1 cellular context compared by ENCODE assay signal in the genomic region with DNA sequence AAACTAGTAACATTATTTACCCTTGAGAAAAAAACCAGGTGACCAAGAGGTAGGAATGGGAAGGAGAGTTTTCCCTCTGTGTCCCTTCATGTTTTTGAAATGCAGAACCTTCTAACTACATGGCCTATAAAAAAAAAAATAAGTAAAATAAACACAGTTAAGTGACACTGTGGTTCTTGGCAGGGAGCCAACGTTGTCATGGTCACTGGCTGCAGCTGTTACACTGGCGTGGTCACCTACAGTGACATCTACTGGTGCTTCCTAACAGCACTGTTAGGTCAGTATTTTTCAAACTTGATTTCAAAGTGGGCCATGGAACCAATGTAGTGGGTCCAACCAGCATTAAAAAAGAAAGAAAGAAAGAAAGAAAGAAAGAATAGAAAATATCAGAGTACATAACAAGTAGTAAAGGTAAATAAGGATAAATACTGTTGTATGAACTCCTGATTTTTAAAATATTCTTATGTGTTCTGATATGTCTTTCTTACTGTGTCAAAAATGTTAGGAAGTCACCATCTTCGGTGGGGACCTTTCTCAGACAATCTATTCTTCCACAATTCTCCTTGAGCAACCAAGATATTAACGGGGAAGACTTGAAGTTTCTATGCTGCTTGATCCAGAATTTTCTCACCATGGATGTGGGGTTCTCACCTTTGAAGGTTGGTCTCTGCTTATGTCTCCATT.
TF ChIP-seq lines count a peak whose summit lies in the region.

No MANE protein-coding gene starts in this region.

TF ChIP-seq in GM12878, 131 proteins besides CTCF, POLR2A, EP300 and RAD21 (continued from another document and continues in another):
- TF ChIP-seq, protein P1, sequence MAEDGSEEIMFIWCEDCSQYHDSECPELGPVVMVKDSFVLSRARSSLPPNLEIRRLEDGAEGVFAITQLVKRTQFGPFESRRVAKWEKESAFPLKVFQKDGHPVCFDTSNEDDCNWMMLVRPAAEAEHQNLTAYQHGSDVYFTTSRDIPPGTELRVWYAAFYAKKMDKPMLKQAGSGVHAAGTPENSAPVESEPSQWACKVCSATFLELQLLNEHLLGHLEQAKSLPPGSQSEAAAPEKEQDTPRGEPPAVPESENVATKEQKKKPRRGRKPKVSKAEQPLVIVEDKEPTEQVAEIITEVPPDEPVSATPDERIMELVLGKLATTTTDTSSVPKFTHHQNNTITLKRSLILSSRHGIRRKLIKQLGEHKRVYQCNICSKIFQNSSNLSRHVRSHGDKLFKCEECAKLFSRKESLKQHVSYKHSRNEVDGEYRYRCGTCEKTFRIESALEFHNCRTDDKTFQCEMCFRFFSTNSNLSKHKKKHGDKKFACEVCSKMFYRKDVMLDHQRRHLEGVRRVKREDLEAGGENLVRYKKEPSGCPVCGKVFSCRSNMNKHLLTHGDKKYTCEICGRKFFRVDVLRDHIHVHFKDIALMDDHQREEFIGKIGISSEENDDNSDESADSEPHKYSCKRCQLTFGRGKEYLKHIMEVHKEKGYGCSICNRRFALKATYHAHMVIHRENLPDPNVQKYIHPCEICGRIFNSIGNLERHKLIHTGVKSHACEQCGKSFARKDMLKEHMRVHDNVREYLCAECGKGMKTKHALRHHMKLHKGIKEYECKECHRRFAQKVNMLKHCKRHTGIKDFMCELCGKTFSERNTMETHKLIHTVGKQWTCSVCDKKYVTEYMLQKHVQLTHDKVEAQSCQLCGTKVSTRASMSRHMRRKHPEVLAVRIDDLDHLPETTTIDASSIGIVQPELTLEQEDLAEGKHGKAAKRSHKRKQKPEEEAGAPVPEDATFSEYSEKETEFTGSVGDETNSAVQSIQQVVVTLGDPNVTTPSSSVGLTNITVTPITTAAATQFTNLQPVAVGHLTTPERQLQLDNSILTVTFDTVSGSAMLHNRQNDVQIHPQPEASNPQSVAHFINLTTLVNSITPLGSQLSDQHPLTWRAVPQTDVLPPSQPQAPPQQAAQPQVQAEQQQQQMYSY (CRISPR knock-in tag; IDR thresholded peaks at IDR 0.05), result no peak
- TF ChIP-seq MYC (IDR thresholded peaks at IDR 0.05; ENCODE audit: insufficient read depth, insufficient read length, insufficient replicate concordance, low read length, severe bottlenecking) (no peak), MEF2A (IDR thresholded peaks at IDR 0.05; ENCODE audit: insufficient read depth, low read depth, low read length) (no peak), SMAD5 (IDR thresholded peaks at IDR 0.05; ENCODE audit: low read depth) (no peak), SRF (IDR thresholded peaks at IDR 0.05; ENCODE audit: low read depth in 2 of 2, low read length in 2 of 2) (no peak), ZNF24 (IDR thresholded peaks at IDR 0.05) (no peak), NFYA (IDR thresholded peaks at IDR 0.05; ENCODE audit: borderline replicate concordance, low read depth, low read length) (no peak), CREM (IDR thresholded peaks at IDR 0.05; ENCODE audit: low read depth) (0 out of 2 replicates have a peak, but pooled peaks have one; percentile 31), SUZ12 (IDR thresholded peaks at IDR 0.05; ENCODE audit: unreplicated experiment) (no peak), SIX5 (IDR thresholded peaks at IDR 0.05; ENCODE audit: low read depth, low read length, severe bottlenecking) (no peak), GABPA (IDR thresholded peaks at IDR 0.05; ENCODE audit: low read depth) (no peak), TCF3 (IDR thresholded peaks at IDR 0.05; ENCODE audit: borderline replicate concordance, insufficient read depth, low read depth, low read length) (peak; percentile 91), EED (IDR thresholded peaks at IDR 0.05; ENCODE audit: low read depth) (no peak), MTA2 (IDR thresholded peaks at IDR 0.05; ENCODE audit: low read depth) (no peak), BACH1 (IDR thresholded peaks at IDR 0.05; ENCODE audit: borderline replicate concordance) (no peak), ZZZ3 (IDR thresholded peaks at IDR 0.05; ENCODE audit: control insufficient read depth, insufficient read length, low read depth) (no peak), BRCA1 (IDR thresholded peaks at IDR 0.05; ENCODE audit: low read depth, low read length) (no peak), STAT3 (IDR thresholded peaks at IDR 0.05; ENCODE audit: low read depth, low read length) (no peak), STAT1 (conservative IDR thresholded peaks at IDR 0.05) (no peak), NR2C2 (IDR thresholded peaks at IDR 0.05; ENCODE audit: borderline replicate concordance, control insufficient read depth, insufficient read length, low read depth) (no peak)
- TF ChIP-seq, protein P2, sequence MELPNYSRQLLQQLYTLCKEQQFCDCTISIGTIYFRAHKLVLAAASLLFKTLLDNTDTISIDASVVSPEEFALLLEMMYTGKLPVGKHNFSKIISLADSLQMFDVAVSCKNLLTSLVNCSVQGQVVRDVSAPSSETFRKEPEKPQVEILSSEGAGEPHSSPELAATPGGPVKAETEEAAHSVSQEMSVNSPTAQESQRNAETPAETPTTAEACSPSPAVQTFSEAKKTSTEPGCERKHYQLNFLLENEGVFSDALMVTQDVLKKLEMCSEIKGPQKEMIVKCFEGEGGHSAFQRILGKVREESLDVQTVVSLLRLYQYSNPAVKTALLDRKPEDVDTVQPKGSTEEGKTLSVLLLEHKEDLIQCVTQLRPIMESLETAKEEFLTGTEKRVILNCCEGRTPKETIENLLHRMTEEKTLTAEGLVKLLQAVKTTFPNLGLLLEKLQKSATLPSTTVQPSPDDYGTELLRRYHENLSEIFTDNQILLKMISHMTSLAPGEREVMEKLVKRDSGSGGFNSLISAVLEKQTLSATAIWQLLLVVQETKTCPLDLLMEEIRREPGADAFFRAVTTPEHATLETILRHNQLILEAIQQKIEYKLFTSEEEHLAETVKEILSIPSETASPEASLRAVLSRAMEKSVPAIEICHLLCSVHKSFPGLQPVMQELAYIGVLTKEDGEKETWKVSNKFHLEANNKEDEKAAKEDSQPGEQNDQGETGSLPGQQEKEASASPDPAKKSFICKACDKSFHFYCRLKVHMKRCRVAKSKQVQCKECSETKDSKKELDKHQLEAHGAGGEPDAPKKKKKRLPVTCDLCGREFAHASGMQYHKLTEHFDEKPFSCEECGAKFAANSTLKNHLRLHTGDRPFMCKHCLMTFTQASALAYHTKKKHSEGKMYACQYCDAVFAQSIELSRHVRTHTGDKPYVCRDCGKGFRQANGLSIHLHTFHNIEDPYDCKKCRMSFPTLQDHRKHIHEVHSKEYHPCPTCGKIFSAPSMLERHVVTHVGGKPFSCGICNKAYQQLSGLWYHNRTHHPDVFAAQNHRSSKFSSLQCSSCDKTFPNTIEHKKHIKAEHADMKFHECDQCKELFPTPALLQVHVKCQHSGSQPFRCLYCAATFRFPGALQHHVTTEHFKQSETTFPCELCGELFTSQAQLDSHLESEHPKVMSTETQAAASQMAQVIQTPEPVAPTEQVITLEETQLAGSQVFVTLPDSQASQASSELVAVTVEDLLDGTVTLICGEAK (IDR thresholded peaks at IDR 0.05; ENCODE audit: borderline replicate concordance), result no peak
- TF ChIP-seq, protein P3, sequence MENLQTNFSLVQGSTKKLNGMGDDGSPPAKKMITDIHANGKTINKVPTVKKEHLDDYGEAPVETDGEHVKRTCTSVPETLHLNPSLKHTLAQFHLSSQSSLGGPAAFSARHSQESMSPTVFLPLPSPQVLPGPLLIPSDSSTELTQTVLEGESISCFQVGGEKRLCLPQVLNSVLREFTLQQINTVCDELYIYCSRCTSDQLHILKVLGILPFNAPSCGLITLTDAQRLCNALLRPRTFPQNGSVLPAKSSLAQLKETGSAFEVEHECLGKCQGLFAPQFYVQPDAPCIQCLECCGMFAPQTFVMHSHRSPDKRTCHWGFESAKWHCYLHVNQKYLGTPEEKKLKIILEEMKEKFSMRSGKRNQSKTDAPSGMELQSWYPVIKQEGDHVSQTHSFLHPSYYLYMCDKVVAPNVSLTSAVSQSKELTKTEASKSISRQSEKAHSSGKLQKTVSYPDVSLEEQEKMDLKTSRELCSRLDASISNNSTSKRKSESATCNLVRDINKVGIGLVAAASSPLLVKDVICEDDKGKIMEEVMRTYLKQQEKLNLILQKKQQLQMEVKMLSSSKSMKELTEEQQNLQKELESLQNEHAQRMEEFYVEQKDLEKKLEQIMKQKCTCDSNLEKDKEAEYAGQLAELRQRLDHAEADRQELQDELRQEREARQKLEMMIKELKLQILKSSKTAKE (IDR thresholded peaks at IDR 0.05; ENCODE audit: low read depth, poor library complexity, severe bottlenecking), result peak; percentile 95
- TF ChIP-seq, protein P4, sequence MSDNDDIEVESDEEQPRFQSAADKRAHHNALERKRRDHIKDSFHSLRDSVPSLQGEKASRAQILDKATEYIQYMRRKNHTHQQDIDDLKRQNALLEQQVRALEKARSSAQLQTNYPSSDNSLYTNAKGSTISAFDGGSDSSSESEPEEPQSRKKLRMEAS (IDR thresholded peaks at IDR 0.05; ENCODE audit: low read depth, low read length), result no peak
- TF ChIP-seq, protein P5, sequence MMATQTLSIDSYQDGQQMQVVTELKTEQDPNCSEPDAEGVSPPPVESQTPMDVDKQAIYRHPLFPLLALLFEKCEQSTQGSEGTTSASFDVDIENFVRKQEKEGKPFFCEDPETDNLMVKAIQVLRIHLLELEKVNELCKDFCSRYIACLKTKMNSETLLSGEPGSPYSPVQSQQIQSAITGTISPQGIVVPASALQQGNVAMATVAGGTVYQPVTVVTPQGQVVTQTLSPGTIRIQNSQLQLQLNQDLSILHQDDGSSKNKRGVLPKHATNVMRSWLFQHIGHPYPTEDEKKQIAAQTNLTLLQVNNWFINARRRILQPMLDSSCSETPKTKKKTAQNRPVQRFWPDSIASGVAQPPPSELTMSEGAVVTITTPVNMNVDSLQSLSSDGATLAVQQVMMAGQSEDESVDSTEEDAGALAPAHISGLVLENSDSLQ (IDR thresholded peaks at IDR 0.05), result peak; percentile 83
- TF ChIP-seq, protein P6, sequence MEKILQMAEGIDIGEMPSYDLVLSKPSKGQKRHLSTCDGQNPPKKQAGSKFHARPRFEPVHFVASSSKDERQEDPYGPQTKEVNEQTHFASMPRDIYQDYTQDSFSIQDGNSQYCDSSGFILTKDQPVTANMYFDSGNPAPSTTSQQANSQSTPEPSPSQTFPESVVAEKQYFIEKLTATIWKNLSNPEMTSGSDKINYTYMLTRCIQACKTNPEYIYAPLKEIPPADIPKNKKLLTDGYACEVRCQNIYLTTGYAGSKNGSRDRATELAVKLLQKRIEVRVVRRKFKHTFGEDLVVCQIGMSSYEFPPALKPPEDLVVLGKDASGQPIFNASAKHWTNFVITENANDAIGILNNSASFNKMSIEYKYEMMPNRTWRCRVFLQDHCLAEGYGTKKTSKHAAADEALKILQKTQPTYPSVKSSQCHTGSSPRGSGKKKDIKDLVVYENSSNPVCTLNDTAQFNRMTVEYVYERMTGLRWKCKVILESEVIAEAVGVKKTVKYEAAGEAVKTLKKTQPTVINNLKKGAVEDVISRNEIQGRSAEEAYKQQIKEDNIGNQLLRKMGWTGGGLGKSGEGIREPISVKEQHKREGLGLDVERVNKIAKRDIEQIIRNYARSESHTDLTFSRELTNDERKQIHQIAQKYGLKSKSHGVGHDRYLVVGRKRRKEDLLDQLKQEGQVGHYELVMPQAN (conservative IDR thresholded peaks at IDR 0.05), result no peak
- TF ChIP-seq, protein P7, sequence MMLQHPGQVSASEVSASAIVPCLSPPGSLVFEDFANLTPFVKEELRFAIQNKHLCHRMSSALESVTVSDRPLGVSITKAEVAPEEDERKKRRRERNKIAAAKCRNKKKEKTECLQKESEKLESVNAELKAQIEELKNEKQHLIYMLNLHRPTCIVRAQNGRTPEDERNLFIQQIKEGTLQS (IDR thresholded peaks at IDR 0.05; ENCODE audit: borderline replicate concordance, extremely low read depth, low read depth, low read length), result no peak
- TF ChIP-seq, protein P8, sequence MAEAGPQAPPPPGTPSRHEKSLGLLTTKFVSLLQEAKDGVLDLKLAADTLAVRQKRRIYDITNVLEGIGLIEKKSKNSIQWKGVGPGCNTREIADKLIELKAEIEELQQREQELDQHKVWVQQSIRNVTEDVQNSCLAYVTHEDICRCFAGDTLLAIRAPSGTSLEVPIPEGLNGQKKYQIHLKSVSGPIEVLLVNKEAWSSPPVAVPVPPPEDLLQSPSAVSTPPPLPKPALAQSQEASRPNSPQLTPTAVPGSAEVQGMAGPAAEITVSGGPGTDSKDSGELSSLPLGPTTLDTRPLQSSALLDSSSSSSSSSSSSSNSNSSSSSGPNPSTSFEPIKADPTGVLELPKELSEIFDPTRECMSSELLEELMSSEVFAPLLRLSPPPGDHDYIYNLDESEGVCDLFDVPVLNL (IDR thresholded peaks at IDR 0.05; ENCODE audit: low read depth, low read length), result no peak
- TF ChIP-seq, protein P9, sequence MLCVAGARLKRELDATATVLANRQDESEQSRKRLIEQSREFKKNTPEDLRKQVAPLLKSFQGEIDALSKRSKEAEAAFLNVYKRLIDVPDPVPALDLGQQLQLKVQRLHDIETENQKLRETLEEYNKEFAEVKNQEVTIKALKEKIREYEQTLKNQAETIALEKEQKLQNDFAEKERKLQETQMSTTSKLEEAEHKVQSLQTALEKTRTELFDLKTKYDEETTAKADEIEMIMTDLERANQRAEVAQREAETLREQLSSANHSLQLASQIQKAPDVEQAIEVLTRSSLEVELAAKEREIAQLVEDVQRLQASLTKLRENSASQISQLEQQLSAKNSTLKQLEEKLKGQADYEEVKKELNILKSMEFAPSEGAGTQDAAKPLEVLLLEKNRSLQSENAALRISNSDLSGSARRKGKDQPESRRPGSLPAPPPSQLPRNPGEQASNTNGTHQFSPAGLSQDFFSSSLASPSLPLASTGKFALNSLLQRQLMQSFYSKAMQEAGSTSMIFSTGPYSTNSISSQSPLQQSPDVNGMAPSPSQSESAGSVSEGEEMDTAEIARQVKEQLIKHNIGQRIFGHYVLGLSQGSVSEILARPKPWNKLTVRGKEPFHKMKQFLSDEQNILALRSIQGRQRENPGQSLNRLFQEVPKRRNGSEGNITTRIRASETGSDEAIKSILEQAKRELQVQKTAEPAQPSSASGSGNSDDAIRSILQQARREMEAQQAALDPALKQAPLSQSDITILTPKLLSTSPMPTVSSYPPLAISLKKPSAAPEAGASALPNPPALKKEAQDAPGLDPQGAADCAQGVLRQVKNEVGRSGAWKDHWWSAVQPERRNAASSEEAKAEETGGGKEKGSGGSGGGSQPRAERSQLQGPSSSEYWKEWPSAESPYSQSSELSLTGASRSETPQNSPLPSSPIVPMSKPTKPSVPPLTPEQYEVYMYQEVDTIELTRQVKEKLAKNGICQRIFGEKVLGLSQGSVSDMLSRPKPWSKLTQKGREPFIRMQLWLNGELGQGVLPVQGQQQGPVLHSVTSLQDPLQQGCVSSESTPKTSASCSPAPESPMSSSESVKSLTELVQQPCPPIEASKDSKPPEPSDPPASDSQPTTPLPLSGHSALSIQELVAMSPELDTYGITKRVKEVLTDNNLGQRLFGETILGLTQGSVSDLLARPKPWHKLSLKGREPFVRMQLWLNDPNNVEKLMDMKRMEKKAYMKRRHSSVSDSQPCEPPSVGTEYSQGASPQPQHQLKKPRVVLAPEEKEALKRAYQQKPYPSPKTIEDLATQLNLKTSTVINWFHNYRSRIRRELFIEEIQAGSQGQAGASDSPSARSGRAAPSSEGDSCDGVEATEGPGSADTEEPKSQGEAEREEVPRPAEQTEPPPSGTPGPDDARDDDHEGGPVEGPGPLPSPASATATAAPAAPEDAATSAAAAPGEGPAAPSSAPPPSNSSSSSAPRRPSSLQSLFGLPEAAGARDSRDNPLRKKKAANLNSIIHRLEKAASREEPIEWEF (IDR thresholded peaks at IDR 0.05; ENCODE audit: insufficient replicate concordance, low read depth, low read length), result no peak
- TF ChIP-seq, protein P10, sequence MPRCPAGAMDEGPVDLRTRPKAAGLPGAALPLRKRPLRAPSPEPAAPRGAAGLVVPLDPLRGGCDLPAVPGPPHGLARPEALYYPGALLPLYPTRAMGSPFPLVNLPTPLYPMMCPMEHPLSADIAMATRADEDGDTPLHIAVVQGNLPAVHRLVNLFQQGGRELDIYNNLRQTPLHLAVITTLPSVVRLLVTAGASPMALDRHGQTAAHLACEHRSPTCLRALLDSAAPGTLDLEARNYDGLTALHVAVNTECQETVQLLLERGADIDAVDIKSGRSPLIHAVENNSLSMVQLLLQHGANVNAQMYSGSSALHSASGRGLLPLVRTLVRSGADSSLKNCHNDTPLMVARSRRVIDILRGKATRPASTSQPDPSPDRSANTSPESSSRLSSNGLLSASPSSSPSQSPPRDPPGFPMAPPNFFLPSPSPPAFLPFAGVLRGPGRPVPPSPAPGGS (IDR thresholded peaks at IDR 0.05; ENCODE audit: borderline replicate concordance, insufficient read depth, low read depth, low read length, poor library complexity, severe bottlenecking), result no peak
